ENCODE assay signal across 1 cellular context in genomic region chr5:16856531-16856930, GRCh38.
TF ChIP-seq lines count a peak whose summit lies in the region.

No MANE protein-coding gene starts in this region.

TF ChIP-seq in A549, 52 proteins besides CTCF, POLR2A, EP300 and RAD21 (continued from another document):
- TF ChIP-seq, protein P1, sequence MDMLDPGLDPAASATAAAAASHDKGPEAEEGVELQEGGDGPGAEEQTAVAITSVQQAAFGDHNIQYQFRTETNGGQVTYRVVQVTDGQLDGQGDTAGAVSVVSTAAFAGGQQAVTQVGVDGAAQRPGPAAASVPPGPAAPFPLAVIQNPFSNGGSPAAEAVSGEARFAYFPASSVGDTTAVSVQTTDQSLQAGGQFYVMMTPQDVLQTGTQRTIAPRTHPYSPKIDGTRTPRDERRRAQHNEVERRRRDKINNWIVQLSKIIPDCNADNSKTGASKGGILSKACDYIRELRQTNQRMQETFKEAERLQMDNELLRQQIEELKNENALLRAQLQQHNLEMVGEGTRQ (IDR thresholded peaks at IDR 0.05): no peak
